In the genomic region with DNA sequence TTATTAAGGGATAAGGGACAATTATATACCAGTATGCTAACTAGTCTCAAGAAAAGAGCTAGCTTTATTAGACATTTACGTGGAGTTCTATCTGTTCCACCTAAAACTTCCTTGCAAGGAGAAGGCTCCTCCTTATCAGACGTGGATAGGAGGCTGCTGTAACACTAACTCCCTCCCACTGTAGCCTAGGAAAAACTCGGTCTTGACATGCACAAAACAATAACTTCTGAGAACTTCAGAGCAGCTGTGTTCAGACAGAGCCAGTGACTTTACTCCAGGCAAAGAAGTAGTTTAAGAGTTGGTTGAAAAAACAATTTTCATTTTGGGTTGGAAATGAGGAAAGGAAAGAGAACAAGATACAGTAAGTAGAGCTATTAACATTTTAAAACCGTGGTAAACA, we compare ENCODE assay signal across 9 cellular contexts. TPM values are rescaled to one million over a fixed set of nuclear protein-coding genes. Genes with fewer than 3 reads are reported as not detected.
DNase-seq lines count a peak whose midpoint lies in the region; ATAC-seq and FAIRE-seq lines count a peak whose summit lies in the region.
"Had no signal": no experiment of that assay in that cellular context is flagged by ENCODE, and none has a peak within 500 bp of the region (broad histone marks: within the 10 kb centered on the region; RNA-seq: fewer than 3 reads in every experiment).

No MANE protein-coding gene starts in this region.

- H3K36me3 ChIP-seq in adipocyte (ENCODE audit: control insufficient read depth, insufficient read depth, low read length, severe bottlenecking): no peaks in the 10 kb centered on the region
- no peaks in the 10 kb centered on the region for H3K36me3 ChIP-seq in thymus (ENCODE audit: control insufficient read depth, insufficient read depth)
- no peaks in the 10 kb centered on the region for H3K36me3 ChIP-seq in effector memory CD4-positive, alpha-beta T cell (ENCODE audit: control insufficient read depth, insufficient read depth, low read length)

- no peak for DNase-seq in activated CD4-positive, alpha-beta T cell treated with anti-CD3 and anti-CD28 coated beads for 36 hours
- no peak for DNase-seq in activated CD4-positive, alpha-beta T cell treated with anti-CD3 and anti-CD28 coated beads for 4 hours
- DNase-seq in adipocyte (ENCODE audit: low read depth) (peak; percentile 35), kidney glomerular epithelial cell (lab: John Stamatoyannopoulos, UW) (peak; percentile 34), HTR-8/SVneo (ENCODE audit: insufficient read length, low spot score) (no peak), SKM-1 (lab: John Stamatoyannopoulos, UW; ENCODE audit: unreplicated experiment) (no peak)
- no peak for DNase-seq in effector memory CD4-positive, alpha-beta T cell
- DNase-seq: stimulated activated CD4-positive, alpha-beta T cell treated with anti-CD3 and anti-CD28 coated beads, Interleukin-2, amount 100 ng/mL, for 48 hours had no signal

- peaks cover under 1% of the 10 kb centered on the region for H3K36me3 Mint-ChIP-seq in activated CD4-positive, alpha-beta T cell treated with anti-CD3 and anti-CD28 coated beads for 36 hours (ENCODE audit: low read depth)

- intact Hi-C loops in activated CD4-positive, alpha-beta T cell treated with anti-CD3 and anti-CD28 coated beads for 36 hours (cut with DNase I, micrococcal nuclease): no loop called here

- H3K4me3 ChIP-seq in adipocyte (ENCODE audit: low read length): peak overlapping the region; percentile 99
- H3K4me3 ChIP-seq in thymus (ENCODE audit: low read length): peak overlapping the region; percentile 4
- H3K4me3 ChIP-seq in effector memory CD4-positive, alpha-beta T cell (ENCODE audit: insufficient read depth, low read depth, low read length, poor library complexity, severe bottlenecking): no peak overlapping the region

- H3K9ac ChIP-seq in adipocyte (ENCODE audit: low read length): peak overlapping the region; percentile 99

- no peak for ATAC-seq in activated CD4-positive, alpha-beta T cell treated with anti-CD3 and anti-CD28 coated beads for 36 hours

- H3K9me3 ChIP-seq in adipocyte (ENCODE audit: control insufficient read depth, low read length): no peaks in the 10 kb centered on the region
- no peaks in the 10 kb centered on the region for H3K9me3 ChIP-seq in thymus (ENCODE audit: control insufficient read depth)
- H3K9me3 ChIP-seq in effector memory CD4-positive, alpha-beta T cell (ENCODE audit: control insufficient read depth, low read length): no peaks in the 10 kb centered on the region

- POLR2A ChIA-PET in activated CD4-positive, alpha-beta T cell treated with anti-CD3 and anti-CD28 coated beads for 36 hours (lab: Charles Lee): interaction anchor here (0.6 to 0.8 kb wide), 3 partner anchors 10 to 81 kb away, joined by 3 to 12 read pairs (median 6); no protein-coding TSS in a partner anchor

- peak overlapping the region; percentile 95 for H3K4me3 Mint-ChIP-seq in activated CD4-positive, alpha-beta T cell treated with anti-CD3 and anti-CD28 coated beads for 36 hours

- H3K9me3 Mint-ChIP-seq in activated CD4-positive, alpha-beta T cell treated with anti-CD3 and anti-CD28 coated beads for 36 hours (ENCODE audit: low read depth): no peaks in the 10 kb centered on the region

- no peaks in the 10 kb centered on the region for H3K27me3 Mint-ChIP-seq in activated CD4-positive, alpha-beta T cell treated with anti-CD3 and anti-CD28 coated beads for 36 hours

- FAIRE-seq in HTR-8/SVneo (lab: Jason Lieb, UNC): no peak

- peaks cover 37% of the 10 kb centered on the region for H3K4me1 Mint-ChIP-seq in activated CD4-positive, alpha-beta T cell treated with anti-CD3 and anti-CD28 coated beads for 36 hours

- 46% methylated on average over 4 of the region's 4 CpGs for WGBS in thymus

- no peak overlapping the region for H3K27ac ChIP-seq in thymus (ENCODE audit: low read depth)
- H3K27ac ChIP-seq in effector memory CD4-positive, alpha-beta T cell (ENCODE audit: insufficient read depth, low read length, poor library complexity, severe bottlenecking): no peak overlapping the region

- peaks cover 34% of the 10 kb centered on the region for H3K4me1 ChIP-seq in adipocyte (ENCODE audit: control insufficient read depth, insufficient read depth, low read length)
- peaks cover 13% of the 10 kb centered on the region for H3K4me1 ChIP-seq in thymus (ENCODE audit: control insufficient read depth, insufficient read depth, low read length)
- peaks cover 22% of the 10 kb centered on the region for H3K4me1 ChIP-seq in effector memory CD4-positive, alpha-beta T cell (ENCODE audit: control insufficient read depth, insufficient read depth, low read length, poor library complexity, severe bottlenecking)

- peak overlapping the region; percentile 66 for H3K27ac Mint-ChIP-seq in activated CD4-positive, alpha-beta T cell treated with anti-CD3 and anti-CD28 coated beads for 36 hours

- CTCF ChIA-PET in activated CD4-positive, alpha-beta T cell treated with anti-CD3 and anti-CD28 coated beads for 36 hours (lab: Charles Lee): interaction anchor here (0.6 to 4.1 kb wide), 12 partner anchors 11 to 972 kb away, joined by 3 to 16 read pairs (median 4); a partner anchor contains a TSS

- H3K27me3 ChIP-seq in adipocyte (replicated peaks; ENCODE audit: control insufficient read depth, insufficient read depth, low read length) (no peaks in the 10 kb centered on the region), thymus (ENCODE audit: control insufficient read depth, insufficient read depth) (no peaks in the 10 kb centered on the region)
- no peaks in the 10 kb centered on the region for H3K27me3 ChIP-seq in effector memory CD4-positive, alpha-beta T cell (replicated peaks; ENCODE audit: control insufficient read depth, insufficient read depth, low read length, poor library complexity, severe bottlenecking)

RNA-seq across cellular contexts. Expression of a gene that starts 2.7 kb away (rescaled TPM):
- 10 to 100 TPM; 23.0 to 28.1 TPM for total RNA-seq in activated CD4-positive, alpha-beta T cell treated with anti-CD3 and anti-CD28 coated beads for 36 hours
- 15.8 TPM for polyA plus RNA-seq in thymus

RNA-seq across cellular contexts. Expression of a gene that starts 52.4 kb away (rescaled TPM):
- total RNA-seq in activated CD4-positive, alpha-beta T cell treated with anti-CD3 and anti-CD28 coated beads for 36 hours: 100 to 1,000 TPM; 356 to 415 TPM
- 335 TPM for polyA plus RNA-seq in thymus

Comparison
In these comparisons a context has a peak if more than half of its experiments do, and no peak if none do; other contexts are left out.
1. DNase-seq: peak in adipocyte (single experiment) and kidney glomerular epithelial cell (single experiment); none in activated CD4-positive, alpha-beta T cell treated with anti-CD3 and anti-CD28 coated beads for 36 hours (single experiment), activated CD4-positive, alpha-beta T cell treated with anti-CD3 and anti-CD28 coated beads for 4 hours (0 of 2), HTR-8/SVneo (single experiment), SKM-1 (single experiment) and effector memory CD4-positive, alpha-beta T cell (0 of 3).